In the genomic region with DNA sequence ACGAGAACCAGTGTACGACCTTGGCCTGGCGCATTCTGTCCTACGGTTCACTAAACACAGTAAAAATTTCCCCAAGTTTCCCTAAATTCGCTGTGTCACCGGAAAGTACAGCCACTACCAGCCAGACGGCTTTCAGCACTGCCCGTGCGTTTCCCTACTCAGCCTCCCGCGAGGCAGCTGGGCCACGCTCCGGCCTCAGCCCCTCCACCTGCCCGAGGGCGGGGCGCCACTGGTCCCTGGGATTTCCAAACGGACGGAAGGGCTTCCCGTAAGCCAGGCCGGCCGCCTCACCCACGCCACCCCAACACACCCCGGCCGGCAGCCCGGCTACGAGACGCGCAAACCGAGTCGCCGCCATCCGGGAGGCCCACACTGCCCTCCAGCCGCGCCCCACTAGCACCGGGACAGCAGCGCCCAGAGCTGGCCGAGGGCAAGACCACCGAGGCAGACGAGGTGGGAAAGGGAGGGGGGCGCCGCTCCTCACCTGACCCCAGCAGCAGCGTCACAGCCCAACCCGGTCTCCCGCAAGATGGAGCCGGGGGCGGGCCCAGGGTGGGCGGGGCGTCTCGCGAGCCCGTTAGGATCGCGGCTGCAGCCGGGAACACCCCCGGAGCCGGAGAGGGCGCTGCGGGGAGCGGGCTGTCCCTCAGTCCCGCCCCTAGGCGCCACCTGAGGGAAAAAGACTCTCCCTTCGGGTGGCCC, we compare ENCODE assay signal across 8 cellular contexts. TPM values are rescaled to one million over a fixed set of nuclear protein-coding genes. Genes with fewer than 3 reads are reported as not detected.
DNase-seq lines count a peak whose midpoint lies in the region; ATAC-seq and TF ChIP-seq lines count a peak whose summit lies in the region.

A gene (minus strand): TSS at position 531 of the 702 bp plus-strand sequence. CDS start 13,202 bp downstream, outside the sequence.

- no peaks in the 10 kb centered on the region for H3K36me3 Mint-ChIP-seq in endothelial cell (ENCODE audit: low read depth, unreplicated experiment)

- no peaks in the 10 kb centered on the region for H3K9me2 ChIP-seq in OCI-LY1 (ENCODE audit: low read depth, low read length)

- peak; percentile 89 for ATAC-seq in GM21390 (IDR thresholded peaks at IDR 0.05; ENCODE audit: unreplicated experiment)

- H4K20me1 ChIP-seq in OCI-LY1 (ENCODE audit: insufficient read depth, low read length): no peaks in the 10 kb centered on the region

- TF ChIP-seq CTCF in OCI-LY1 (IDR thresholded peaks at IDR 0.05; ENCODE audit: low read length): no peak; the same call in 1 of the 2 replicates
- TF ChIP-seq CTCF in endothelial cell (IDR thresholded peaks at IDR 0.05; ENCODE audit: unreplicated experiment): peak; percentile 16

- no peaks in the 10 kb centered on the region for H3F3A ChIP-seq in OCI-LY1 (ENCODE audit: insufficient read depth, low read length)

- peak within 1 kb of the TSS; percentile 94 for H3K4me3 Mint-ChIP-seq in endothelial cell (ENCODE audit: unreplicated experiment)

- peaks cover 45% of the 10 kb centered on the region for H3K79me2 ChIP-seq in OCI-LY1 (ENCODE audit: insufficient read depth, low read length)

- H3K27ac ChIP-seq in HUES48 (ENCODE audit: low read depth, low read length): peak within 1 kb of the TSS; percentile 92
- H3K27ac ChIP-seq in OCI-LY1 (ENCODE audit: low read depth, low read length, poor library complexity, severe bottlenecking): peak within 1 kb of the TSS; percentile 68

- H3K9me3 Mint-ChIP-seq in endothelial cell (ENCODE audit: unreplicated experiment): no peaks in the 10 kb centered on the region

- no peaks in the 10 kb centered on the region for H3K27me3 Mint-ChIP-seq in endothelial cell (ENCODE audit: unreplicated experiment)

- peak within 1 kb of the TSS; percentile 97 for H3K4me3 ChIP-seq in HUES48 (ENCODE audit: low read depth, low read length)
- peak within 1 kb of the TSS; percentile 94 for H3K4me3 ChIP-seq in OCI-LY1 (ENCODE audit: low read depth, low read length, poor library complexity, severe bottlenecking)

- peak within 1 kb of the TSS; percentile 81 for H2AFZ ChIP-seq in OCI-LY1 (ENCODE audit: low read length)

- H3K4me1 Mint-ChIP-seq in endothelial cell (ENCODE audit: unreplicated experiment): peaks cover 24% of the 10 kb centered on the region

- H3K9me3 ChIP-seq in HUES48 (ENCODE audit: control insufficient read depth, insufficient read depth, low read length) (no peaks in the 10 kb centered on the region), OCI-LY1 (ENCODE audit: low read length) (no peaks in the 10 kb centered on the region)

- peak within 1 kb of the TSS; percentile 85 for H3K27ac Mint-ChIP-seq in endothelial cell (ENCODE audit: unreplicated experiment)

- H3K9ac ChIP-seq in HUES48 (ENCODE audit: low read depth, low read length): peak within 1 kb of the TSS; percentile 95
- H3K9ac ChIP-seq in OCI-LY1 (ENCODE audit: low read length): peak within 1 kb of the TSS; percentile 92

- H3K4me1 ChIP-seq in HUES48 (ENCODE audit: control insufficient read depth, insufficient read depth, low read length) (peaks cover 20% of the 10 kb centered on the region; the same call in 1 of the 2 replicates), OCI-LY1 (ENCODE audit: insufficient read depth, low read length, severe bottlenecking) (peaks cover 21% of the 10 kb centered on the region)

- peak within 1 kb of the TSS; percentile 97 for H3K4me2 ChIP-seq in OCI-LY1 (ENCODE audit: low read length)

- no peaks in the 10 kb centered on the region for H3K36me3 ChIP-seq in HUES48 (ENCODE audit: control insufficient read depth, insufficient read depth, low read length)
- peaks cover 7% of the 10 kb centered on the region; the same call in 1 of the 2 replicates for H3K36me3 ChIP-seq in OCI-LY1 (ENCODE audit: insufficient read depth, low read length)

- H3K27me3 ChIP-seq in HUES48 (ENCODE audit: control insufficient read depth, insufficient read depth, low read length) (no peaks in the 10 kb centered on the region), OCI-LY1 (ENCODE audit: insufficient read depth, low read length) (no peaks in the 10 kb centered on the region)

- DNase-seq in DMS 273 (lab: John Stamatoyannopoulos, UW; ENCODE audit: unreplicated experiment) (peak; percentile 95), endothelial cell (ENCODE audit: low spot score) (peak; percentile 97), midbrain (lab: John Stamatoyannopoulos, UW) (peak; percentile 94)
- DNase-seq in activated CD8-positive, alpha-beta memory T cell treated with anti-CD3 and anti-CD28 coated beads, Interleukin-2, amount 50 U/mL, for 4 hours: peak; percentile 95
- DNase-seq in stimulated activated CD8-positive, alpha-beta memory T cell treated with anti-CD3 and anti-CD28 coated beads, Interleukin-15, amount 100 ng/mL, for 48 hours (ENCODE audit: low read depth in 2 of 2): peak; percentile 92 to 95

RNA-seq across cellular contexts. Expression of the gene that starts here (rescaled TPM):
- 92.6 TPM for total RNA-seq in endothelial cell (ENCODE audit: unreplicated experiment)

Comparison
In these comparisons a context has a peak if more than half of its experiments do, and no peak if none do; other contexts are left out.
1. Peak in every context shown above with its lines: DNase-seq, ATAC-seq, H3K4me3 ChIP-seq and H3K27ac ChIP-seq.